ENCODE assay signal across 9 cellular contexts in the genomic region with DNA sequence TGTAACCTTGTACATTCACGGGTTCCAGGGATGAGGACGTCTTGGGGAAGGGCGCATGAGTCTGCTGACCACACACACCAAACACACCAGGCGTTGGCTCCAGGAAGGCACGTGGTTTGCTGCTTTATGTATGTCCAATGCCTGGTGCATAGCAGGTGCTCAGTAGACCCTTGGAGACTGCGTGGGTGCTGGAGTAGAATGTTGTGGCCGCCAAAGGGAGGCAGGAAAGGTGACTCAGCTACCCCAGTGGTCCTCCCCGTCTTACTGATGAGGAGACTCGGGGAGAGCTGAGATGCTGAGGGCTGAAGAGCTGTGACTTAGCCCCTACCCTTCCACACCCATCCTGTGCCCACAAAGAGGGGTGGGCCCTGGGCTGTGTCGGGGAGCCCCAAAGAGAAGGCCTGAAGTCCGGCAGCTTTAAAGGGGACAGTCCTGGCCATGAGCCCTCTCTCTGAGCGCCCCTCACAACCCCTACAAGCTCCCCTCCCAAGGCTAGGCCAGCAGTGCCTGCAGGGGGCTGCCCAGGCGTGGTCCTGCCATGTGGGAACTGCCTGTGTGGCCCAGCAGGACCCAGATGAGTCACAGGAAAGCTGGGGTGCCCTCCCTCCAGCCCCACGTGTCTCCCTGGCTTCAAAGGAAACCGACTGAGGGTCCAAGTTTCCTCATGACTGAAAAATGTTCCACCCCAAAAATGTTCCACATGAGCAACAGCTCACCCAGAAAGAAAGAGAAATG. TPM values are rescaled to one million over a fixed set of nuclear protein-coding genes. Genes with fewer than 3 reads are reported as not detected.
A peak's percentile ranks its signal among the peaks of the same experiment; 100 is the strongest.
DNase-seq lines count a peak whose midpoint lies in the region; ATAC-seq and TF ChIP-seq lines count a peak whose summit lies in the region.
"Had no signal": no experiment of that assay in that cellular context is flagged by ENCODE, and none has a peak within 500 bp of the region (broad histone marks: within the 10 kb centered on the region; RNA-seq: fewer than 3 reads in every experiment).

No MANE protein-coding gene starts in this region.

- POLR2A ChIA-PET in activated CD4-positive, alpha-beta memory T cell treated with anti-CD3 and anti-CD28 coated beads for 36 hours (lab: Charles Lee) = interaction anchor here (0.8 to 5.0 kb wide), 22 partner anchors 8 to 914 kb away, joined by 3 to 42 read pairs (median 4); partner anchors contain the start of genes CSE1L, PTPN1 and ZNFX1

- H3K4me3 ChIP-seq in HAP-1 = no peak overlapping the region

- no peaks in the 10 kb centered on the region for H3K4me1 ChIP-seq in foreskin keratinocyte
- no peaks in the 10 kb centered on the region for H3K4me1 ChIP-seq in HAP-1

- ATAC-seq in foreskin keratinocyte (peak; percentile 16), GM18873 (IDR thresholded peaks at IDR 0.05; ENCODE audit: low FRiP score, unreplicated experiment) (no peak), GM18498 (IDR thresholded peaks at IDR 0.05; ENCODE audit: unreplicated experiment) (no peak)
- ATAC-seq: PC-3 had no signal

- H3K27me3 ChIP-seq in foreskin keratinocyte (peaks cover 10% of the 10 kb centered on the region), HAP-1 (ENCODE audit: low read depth) (no peaks in the 10 kb centered on the region)

- TF ChIP-seq CTCF in foreskin keratinocyte (conservative IDR thresholded peaks at IDR 0.05) = no peak

- DNase-seq in HT1080 (ENCODE audit: low read depth) (peak; percentile 83), foreskin keratinocyte (no peak), HAP-1 (ENCODE audit: low spot score in 2 of 2) (no peak), hepatic stellate cell (ENCODE audit: low spot score) (no peak)
- DNase-seq in activated CD4-positive, alpha-beta memory T cell treated with anti-CD3 and anti-CD28 coated beads for 36 hours = peak; percentile 92
- peak; percentile 47 to 68 for DNase-seq in stimulated activated CD8-positive, alpha-beta memory T cell treated with anti-CD3 and anti-CD28 coated beads, Interleukin-15, amount 100 ng/mL, for 4 hours (ENCODE audit: low read depth in 2 of 2)
- DNase-seq: PC-3 had no signal

- H3K9me3 ChIP-seq in HAP-1 = no peaks in the 10 kb centered on the region

- H3K4me3 Mint-ChIP-seq in activated CD4-positive, alpha-beta memory T cell treated with anti-CD3 and anti-CD28 coated beads for 36 hours = peak overlapping the region; percentile 95

- H3K9me3 Mint-ChIP-seq in activated CD4-positive, alpha-beta memory T cell treated with anti-CD3 and anti-CD28 coated beads for 36 hours = peaks cover 3% of the 10 kb centered on the region

- H3K36me3 ChIP-seq in HAP-1 (replicated peaks) = no peaks in the 10 kb centered on the region

- peaks cover 48% of the 10 kb centered on the region for H3K36me3 Mint-ChIP-seq in activated CD4-positive, alpha-beta memory T cell treated with anti-CD3 and anti-CD28 coated beads for 36 hours

- in situ Hi-C loops in HAP-1 (cut with MboI; ENCODE audit: low sequenced_read_pairs) = no loop called here

- H3K27ac ChIP-seq in foreskin keratinocyte = no peak overlapping the region

- H3K27ac Mint-ChIP-seq in activated CD4-positive, alpha-beta memory T cell treated with anti-CD3 and anti-CD28 coated beads for 36 hours = peak overlapping the region; percentile 100

- CTCF ChIA-PET in activated CD4-positive, alpha-beta memory T cell treated with anti-CD3 and anti-CD28 coated beads for 36 hours (lab: Charles Lee) = interaction anchor here (0.7 to 21.5 kb wide), 7 partner anchors 9 to 262 kb away, joined by 3 to 764 read pairs (median 4); no protein-coding TSS in a partner anchor

- no peaks in the 10 kb centered on the region for H3K27me3 Mint-ChIP-seq in activated CD4-positive, alpha-beta memory T cell treated with anti-CD3 and anti-CD28 coated beads for 36 hours

- H3K4me1 Mint-ChIP-seq in activated CD4-positive, alpha-beta memory T cell treated with anti-CD3 and anti-CD28 coated beads for 36 hours (ENCODE audit: low read depth) = peaks cover 73% of the 10 kb centered on the region

- intact Hi-C loops in activated CD4-positive, alpha-beta memory T cell treated with anti-CD3 and anti-CD28 coated beads for 36 hours (cut with micrococcal nuclease) = loop anchor here (1.0 to 10.0 kb wide), 6 partner anchors 12 to 831 kb away; partner anchors contain the start of genes SLC9A8 and UBE2V1

RNA-seq across cellular contexts. Expression of gene PTGIS, which starts 28.0 kb away (rescaled TPM):
- 0.02 TPM in 1 of 2 replicates, not detected in the other for total RNA-seq in HT1080 (2014; rRNA removed; shearing (Covaris generic))
- polyA plus RNA-seq in HT1080 (2015; cell fraction: cytosol; rRNA removed) = 0.03 TPM in 1 of 2 replicates, not detected in the other
- not detected in 2 replicates for polyA plus RNA-seq in HT1080 (2015; cell fraction: nucleus; rRNA removed)
- 1 to 10 TPM; 1.8 TPM for total RNA-seq in activated CD4-positive, alpha-beta memory T cell treated with anti-CD3 and anti-CD28 coated beads for 36 hours
- total RNA-seq in foreskin keratinocyte = not detected in 2 replicates
- polyA plus RNA-seq in foreskin keratinocyte = not detected in 2 replicates

Comparison
In these comparisons a context has a peak if more than half of its experiments do, and no peak if none do; other contexts are left out.
1. DNase-seq: peak in HT1080 (single experiment), activated CD4-positive, alpha-beta memory T cell treated with anti-CD3 and anti-CD28 coated beads for 36 hours (single experiment) and stimulated activated CD8-positive, alpha-beta memory T cell treated with anti-CD3 and anti-CD28 coated beads, Interleukin-15, amount 100 ng/mL, for 4 hours (2 of 2); none in foreskin keratinocyte (0 of 2), HAP-1 (0 of 2) and hepatic stellate cell (single experiment).